Comparison of ENCODE assay signal across 23 cellular contexts in genomic region chr19:5090465-5090779, GRCh38.
DNase-seq lines count a peak whose midpoint lies in the region; ATAC-seq, FAIRE-seq and TF ChIP-seq lines count a peak whose summit lies in the region.
"Had no signal": no experiment of that assay in that cellular context is flagged by ENCODE, and none has a peak within 500 bp of the region (broad histone marks: within the 10 kb centered on the region; RNA-seq: fewer than 3 reads in every experiment).

No MANE protein-coding gene starts in this region.

- H3K23ac ChIP-seq in mesenchymal stem cell (ENCODE audit: low read length in 2 of 2), result no peak overlapping the region

- no peak overlapping the region for H3K4ac ChIP-seq in mesenchymal stem cell (ENCODE audit: low read depth in 1 of 2, low read length in 2 of 2)

- H3K9me3 ChIP-seq in HUES48 (ENCODE audit: control insufficient read depth, insufficient read depth, low read length) (no peaks in the 10 kb centered on the region), astrocyte (ENCODE audit: insufficient read depth, low read depth, low read length) (no peaks in the 10 kb centered on the region), mesenchymal stem cell (ENCODE audit: control insufficient read depth, low read length) (no peaks in the 10 kb centered on the region), stomach smooth muscle (ENCODE audit: control insufficient read depth in 2 of 2, low read length in 2 of 2) (no peaks in the 10 kb centered on the region)
- H3K9me3 ChIP-seq: Peyer's patch, SJCRH30 had no signal

- H3K18ac ChIP-seq in mesenchymal stem cell (ENCODE audit: low read depth in 1 of 2, low read length in 2 of 2), result peak overlapping the region; percentile 40 to 60

- FAIRE-seq in astrocyte (lab: Jason Lieb, UNC), result no peak
- FAIRE-seq in urothelium cell line (lab: Jason Lieb, UNC), result no peak
- FAIRE-seq: colon had no signal

- no peak overlapping the region for H2BK12ac ChIP-seq in mesenchymal stem cell (ENCODE audit: low read length in 2 of 2)

- peaks cover 44% of the 10 kb centered on the region for H3K79me1 ChIP-seq in mesenchymal stem cell (replicated peaks; ENCODE audit: low read length, poor library complexity, severe bottlenecking)

- no peaks in the 10 kb centered on the region for H3K79me2 ChIP-seq in astrocyte (ENCODE audit: insufficient read depth, low read length)

- H4K20me1 ChIP-seq in astrocyte (ENCODE audit: insufficient read depth, low read length), result peaks cover 63% of the 10 kb centered on the region

- H3K4me1 ChIP-seq in HUES48 (ENCODE audit: control insufficient read depth, insufficient read depth, low read length) (no peaks in the 10 kb centered on the region), astrocyte (ENCODE audit: insufficient read depth, low read length) (peaks cover 9% of the 10 kb centered on the region), mesenchymal stem cell (ENCODE audit: control insufficient read depth, insufficient read depth, low read depth, low read length) (peaks cover 30% of the 10 kb centered on the region), stomach smooth muscle (ENCODE audit: control insufficient read depth, insufficient read depth, low read length) (peaks cover 19% of the 10 kb centered on the region)

- no peaks in the 10 kb centered on the region for H3K27me3 Mint-ChIP-seq in astrocyte (ENCODE audit: low read depth, unreplicated experiment)
- H3K27me3 Mint-ChIP-seq: activated naive CD8-positive, alpha-beta T cell treated with anti-CD3 and anti-CD28 coated beads for 36 hours; CD4-positive, CD25-positive, alpha-beta regulatory T cell had no signal

- no peak overlapping the region for H2BK5ac ChIP-seq in mesenchymal stem cell (ENCODE audit: low read depth, low read length, poor library complexity, severe bottlenecking)

- H2BK15ac ChIP-seq in mesenchymal stem cell (ENCODE audit: low read depth, poor library complexity, severe bottlenecking), result no peak overlapping the region

- ATAC-seq in GM18858 (IDR thresholded peaks at IDR 0.05; ENCODE audit: unreplicated experiment), result no peak
- ATAC-seq: activated CD8-positive, alpha-beta T cell treated with anti-CD3 and anti-CD28 coated beads, Interleukin-2, amount 10 ng/mL, durations not matched to agents 7 days and 5 days; natural killer cell had no signal

- H3K4me1 Mint-ChIP-seq in astrocyte (ENCODE audit: low read depth, unreplicated experiment), result peaks cover 2% of the 10 kb centered on the region
- H3K4me1 Mint-ChIP-seq: activated naive CD8-positive, alpha-beta T cell treated with anti-CD3 and anti-CD28 coated beads for 36 hours; CD4-positive, CD25-positive, alpha-beta regulatory T cell had no signal

- H3K4me3 ChIP-seq in HUES48 (ENCODE audit: low read depth, low read length) (no peak overlapping the region), astrocyte (ENCODE audit: insufficient read depth, low read depth, low read length) (no peak overlapping the region), mesenchymal stem cell (ENCODE audit: insufficient read depth in 1 of 2, low read depth in 1 of 2, low read length in 2 of 2) (no peak overlapping the region), stomach smooth muscle (ENCODE audit: low read length in 2 of 2) (no peak overlapping the region)
- H3K4me3 ChIP-seq: Peyer's patch, SJCRH30 had no signal

- no peak overlapping the region for H3K9ac ChIP-seq in HUES48 (ENCODE audit: low read depth, low read length)
- H3K9ac ChIP-seq in astrocyte (ENCODE audit: low read length), result peak overlapping the region; percentile 56
- no peak overlapping the region for H3K9ac ChIP-seq in mesenchymal stem cell (ENCODE audit: low read length)
- no peak overlapping the region for H3K9ac ChIP-seq in stomach smooth muscle (ENCODE audit: low read length in 2 of 2)

- DNase-seq in astrocyte (ENCODE audit: low read depth) (no peak), mesenchymal stem cell (no peak), urothelium cell line (ENCODE audit: low spot score) (no peak), medulla oblongata (ENCODE audit: extremely low spot score) (no peak)
- DNase-seq: activated CD4-positive, alpha-beta T cell treated with anti-CD3 and anti-CD28 coated beads for 1 hour; activated CD8-positive, alpha-beta T cell treated with anti-CD3 and anti-CD28 coated beads, Interleukin-2, amount 10 ng/mL, durations not matched to agents 7 days and 5 days; activated effector memory CD4-positive, alpha-beta T cell treated with Interleukin-2 at 50 U/mL for 16 hours; activated naive CD8-positive, alpha-beta T cell treated with anti-CD3 and anti-CD28 coated beads for 36 hours; activated T-cell treated with anti-CD3 and anti-CD28 coated beads for 4 hours; CD4-positive, CD25-positive, alpha-beta regulatory T cell; DMS 273 treated with DMSO at 0.1 percent for 48 hours; midbrain; natural killer cell; NCI-H1048; NCI-H1694 treated with DMSO at 0.1 percent for 48 hours; Peyer's patch; stimulated activated CD4-positive, alpha-beta T cell treated with anti-CD3 and anti-CD28 coated beads, Interleukin-2, amount 100 ng/mL, for 24 hours; T-helper 1 cell had no signal

- H3K4me2 ChIP-seq in astrocyte (ENCODE audit: low read length) (peak overlapping the region; percentile 44), mesenchymal stem cell (ENCODE audit: low read length, poor library complexity, severe bottlenecking) (no peak overlapping the region)

- no peak overlapping the region for H2AK5ac ChIP-seq in mesenchymal stem cell (ENCODE audit: low read length, severe bottlenecking)

- H2AFZ ChIP-seq in astrocyte (ENCODE audit: low read depth, low read length), result no peak overlapping the region
- H2AFZ ChIP-seq in mesenchymal stem cell (ENCODE audit: low read depth, low read length), result no peak overlapping the region

- WGBS in mesenchymal stem cell, result 82% methylated on average over 10 of the region's 11 CpGs

- no peak overlapping the region for H2BK120ac ChIP-seq in mesenchymal stem cell (ENCODE audit: low read depth, low read length)

- peak overlapping the region; percentile 8 for H3K27ac ChIP-seq in HUES48 (ENCODE audit: low read depth, low read length)
- H3K27ac ChIP-seq in astrocyte (ENCODE audit: low read depth, low read length), result peak overlapping the region; percentile 14
- H3K27ac ChIP-seq in mesenchymal stem cell (ENCODE audit: low read length, poor library complexity, severe bottlenecking), result no peak overlapping the region
- H3K27ac ChIP-seq in stomach smooth muscle (ENCODE audit: low read length), result peak overlapping the region; percentile 55

- H3K4me3 Mint-ChIP-seq in astrocyte (ENCODE audit: unreplicated experiment), result no peak overlapping the region
- H3K4me3 Mint-ChIP-seq: activated CD8-positive, alpha-beta T cell treated with anti-CD3 and anti-CD28 coated beads, Interleukin-2, amount 10 ng/mL, durations not matched to agents 7 days and 5 days; activated naive CD8-positive, alpha-beta T cell treated with anti-CD3 and anti-CD28 coated beads for 36 hours; CD4-positive, CD25-positive, alpha-beta regulatory T cell; natural killer cell had no signal

- no peaks in the 10 kb centered on the region for H3K27me3 ChIP-seq in HUES48 (ENCODE audit: control insufficient read depth, insufficient read depth, low read length)
- H3K27me3 ChIP-seq in astrocyte (ENCODE audit: insufficient read depth, low read length), result no peaks in the 10 kb centered on the region
- no peaks in the 10 kb centered on the region for H3K27me3 ChIP-seq in mesenchymal stem cell (ENCODE audit: control insufficient read depth in 1 of 2, insufficient read depth in 1 of 2, low read length in 2 of 2)
- no peaks in the 10 kb centered on the region for H3K27me3 ChIP-seq in stomach smooth muscle (ENCODE audit: control insufficient read depth in 1 of 2, insufficient read depth in 2 of 2, low read length in 2 of 2)
- H3K27me3 ChIP-seq: Peyer's patch, SJCRH30 had no signal

- no peak overlapping the region for H3K14ac ChIP-seq in mesenchymal stem cell (ENCODE audit: low read length in 2 of 2)

- peak overlapping the region; percentile 27 for H4K8ac ChIP-seq in mesenchymal stem cell (ENCODE audit: low read length)

- H3K27ac Mint-ChIP-seq in astrocyte (ENCODE audit: unreplicated experiment), result no peak overlapping the region
- H3K27ac Mint-ChIP-seq: activated naive CD8-positive, alpha-beta T cell treated with anti-CD3 and anti-CD28 coated beads for 36 hours; CD4-positive, CD25-positive, alpha-beta regulatory T cell; natural killer cell had no signal

- H4K91ac ChIP-seq in mesenchymal stem cell (ENCODE audit: low read length), result no peak overlapping the region

- H3K36me3 Mint-ChIP-seq in astrocyte (ENCODE audit: low read depth, unreplicated experiment), result peaks cover 6% of the 10 kb centered on the region
- H3K36me3 Mint-ChIP-seq: activated naive CD8-positive, alpha-beta T cell treated with anti-CD3 and anti-CD28 coated beads for 36 hours; natural killer cell had no signal

- H3K9me3 Mint-ChIP-seq in astrocyte (ENCODE audit: unreplicated experiment), result no peaks in the 10 kb centered on the region
- H3K9me3 Mint-ChIP-seq: activated naive CD8-positive, alpha-beta T cell treated with anti-CD3 and anti-CD28 coated beads for 36 hours; CD4-positive, CD25-positive, alpha-beta regulatory T cell; natural killer cell had no signal

- TF ChIP-seq CTCF in astrocyte (IDR thresholded peaks at IDR 0.05; ENCODE audit: insufficient read depth, low read depth, low read length), result no peak

- H3K36me3 ChIP-seq in HUES48 (ENCODE audit: control insufficient read depth, insufficient read depth, low read length), result 0 out of 2 replicates have a peak, but pooled peaks cover 5% of the 10 kb centered on the region
- H3K36me3 ChIP-seq in astrocyte (ENCODE audit: insufficient read depth, low read length), result no peaks in the 10 kb centered on the region
- H3K36me3 ChIP-seq in mesenchymal stem cell (ENCODE audit: control insufficient read depth in 1 of 2, insufficient read depth in 2 of 2, low read depth in 1 of 2, low read length in 2 of 2), result peaks cover 33 to 86% of the 10 kb centered on the region in 2 experiments
- H3K36me3 ChIP-seq in stomach smooth muscle (ENCODE audit: control insufficient read depth in 2 of 2, insufficient read depth in 2 of 2, low read length in 2 of 2), result peaks cover 10 to 12% of the 10 kb centered on the region in 2 donors
- H3K36me3 ChIP-seq: SJCRH30 had no signal
